In genomic region chr20:36445847-36446246, GRCh38 we compare ENCODE assay signal across 39 cellular contexts.
"Had no signal": no experiment of that assay in that cellular context is flagged by ENCODE, and none has a peak within 500 bp of the region (broad histone marks: within the 10 kb centered on the region; RNA-seq: fewer than 3 reads in every experiment).

No MANE protein-coding gene starts in this region.

- H3K36me3 ChIP-seq: ascending aorta, cardiac muscle cell, WERI-Rb-1 had no signal

- DNase-seq: activated CD4-positive, alpha-beta memory T cell treated with anti-CD3 and anti-CD28 coated beads, Interleukin-2, amount 10 ng/mL, durations not matched to agents 7 days and 5 days; activated CD4-positive, alpha-beta T cell treated with anti-CD3 and anti-CD28 coated beads for 1 hour; activated CD4-positive, alpha-beta T cell treated with anti-CD3 and anti-CD28 coated beads for 36 hours; activated CD4-positive, alpha-beta T cell treated with anti-CD3 and anti-CD28 coated beads for 48 hours; activated CD4-positive, alpha-beta T cell treated with anti-CD3 and anti-CD28 coated beads, Interleukin-2, amount 10 ng/mL, durations not matched to agents 7 days and 5 days; activated CD4-positive, alpha-beta T cell treated with anti-CD3 and anti-CD28 coated beads, Interleukin-2, amount 50 U/mL, for 48 hours; activated CD4-positive, CD25-positive, alpha-beta regulatory T cell; activated CD8-positive, alpha-beta memory T cell treated with anti-CD3 and anti-CD28 coated beads for 24 hours; activated CD8-positive, alpha-beta memory T cell treated with anti-CD3 and anti-CD28 coated beads, Interleukin-2, amount 10 ng/mL, durations not matched to agents 7 days and 5 days; activated CD8-positive, alpha-beta memory T cell treated with anti-CD3 and anti-CD28 coated beads, Interleukin-2, amount 50 U/mL, for 48 hours; activated CD8-positive, alpha-beta T cell treated with anti-CD3 and anti-CD28 coated beads, Interleukin-2, amount 10 ng/mL, durations not matched to agents 7 days and 5 days; activated effector memory CD4-positive, alpha-beta T cell treated with Interleukin-2 at 50 U/mL for 16 hours; activated gamma-delta T cell; activated naive CD4-positive, alpha-beta T cell treated with anti-CD3 and anti-CD28 coated beads, Interleukin-2, amount 10 ng/mL, durations not matched to agents 7 days and 5 days; activated naive CD4-positive, alpha-beta T cell treated with Interleukin-2 at 50 U/mL for 16 hours; activated naive CD8-positive, alpha-beta T cell treated with anti-CD3 and anti-CD28 coated beads, Interleukin-2, amount 10 ng/mL, durations not matched to agents 7 days and 5 days; activated naive CD8-positive, alpha-beta T cell treated with anti-CD3 and anti-CD28 coated beads, Interleukin-2, amount 50 U/mL, for 24 hours; activated T-cell treated with anti-CD3 and anti-CD28 coated beads, Interleukin-2, amount 50 U/mL, for 24 hours; activated T-cell treated with anti-CD3 and anti-CD28 coated beads, Interleukin-2, amount 50 U/mL, for 48 hours; amygdala; anterior cingulate cortex; caudate nucleus; cerebellar nuclear complex; T-cell; T-helper 2 cell; T-helper 9 cell; WERI-Rb-1 had no signal

- H3K27ac ChIP-seq: ascending aorta, cardiac muscle cell, WERI-Rb-1 had no signal

- H3K4me1 Mint-ChIP-seq: activated CD4-positive, alpha-beta memory T cell treated with anti-CD3 and anti-CD28 coated beads, Interleukin-2, amount 10 ng/mL, durations not matched to agents 7 days and 5 days; activated CD4-positive, alpha-beta T cell treated with anti-CD3 and anti-CD28 coated beads for 36 hours; activated CD8-positive, alpha-beta memory T cell treated with anti-CD3 and anti-CD28 coated beads, Interleukin-2, amount 10 ng/mL, durations not matched to agents 7 days and 5 days; activated naive CD4-positive, alpha-beta T cell treated with anti-CD3 and anti-CD28 coated beads, Interleukin-2, amount 10 ng/mL, durations not matched to agents 7 days and 5 days; activated naive CD4-positive, alpha-beta T cell treated with anti-CD3 and anti-CD28 coated beads, Interleukin-2, amount 50 U/mL, for 24 hours; activated naive CD8-positive, alpha-beta T cell treated with anti-CD3 and anti-CD28 coated beads, Interleukin-2, amount 10 ng/mL, durations not matched to agents 7 days and 5 days; activated naive CD8-positive, alpha-beta T cell treated with anti-CD3 and anti-CD28 coated beads, Interleukin-2, amount 50 U/mL, for 24 hours; brain; central memory CD8-positive, alpha-beta T cell; T-cell had no signal

- ATAC-seq: activated CD4-positive, alpha-beta T cell treated with anti-CD3 and anti-CD28 coated beads for 36 hours; activated CD4-positive, CD25-positive, alpha-beta regulatory T cell treated with anti-CD3 and anti-CD28 coated beads, Interleukin-2, amount 50 U/mL, for 24 hours; activated CD8-positive, alpha-beta memory T cell treated with anti-CD3 and anti-CD28 coated beads, Interleukin-2, amount 10 ng/mL, durations not matched to agents 7 days and 5 days; activated CD8-positive, alpha-beta T cell treated with anti-CD3 and anti-CD28 coated beads, Interleukin-2, amount 10 ng/mL, durations not matched to agents 7 days and 5 days; activated naive CD8-positive, alpha-beta T cell treated with anti-CD3 and anti-CD28 coated beads, Interleukin-2, amount 50 U/mL, for 24 hours; T-cell had no signal

- H3K4me3 ChIP-seq: ascending aorta, cardiac muscle cell had no signal

- H3K36me3 Mint-ChIP-seq: activated CD8-positive, alpha-beta memory T cell treated with anti-CD3 and anti-CD28 coated beads, Interleukin-2, amount 10 ng/mL, durations not matched to agents 7 days and 5 days; activated naive CD4-positive, alpha-beta T cell treated with anti-CD3 and anti-CD28 coated beads, Interleukin-2, amount 10 ng/mL, durations not matched to agents 7 days and 5 days; activated naive CD4-positive, alpha-beta T cell treated with anti-CD3 and anti-CD28 coated beads, Interleukin-2, amount 50 U/mL, for 24 hours; activated naive CD8-positive, alpha-beta T cell; activated naive CD8-positive, alpha-beta T cell treated with anti-CD3 and anti-CD28 coated beads, Interleukin-2, amount 10 ng/mL, durations not matched to agents 7 days and 5 days; T-cell had no signal

- H3K27me3 ChIP-seq: ascending aorta, cardiac muscle cell had no signal

- H3K4me3 Mint-ChIP-seq: activated CD4-positive, alpha-beta memory T cell treated with anti-CD3 and anti-CD28 coated beads, Interleukin-2, amount 10 ng/mL, durations not matched to agents 7 days and 5 days; activated CD4-positive, alpha-beta T cell treated with anti-CD3 and anti-CD28 coated beads for 36 hours; activated CD4-positive, alpha-beta T cell treated with anti-CD3 and anti-CD28 coated beads, Interleukin-2, amount 10 ng/mL, durations not matched to agents 7 days and 5 days; activated CD8-positive, alpha-beta memory T cell treated with anti-CD3 and anti-CD28 coated beads, Interleukin-2, amount 10 ng/mL, durations not matched to agents 7 days and 5 days; activated CD8-positive, alpha-beta T cell treated with anti-CD3 and anti-CD28 coated beads, Interleukin-2, amount 10 ng/mL, durations not matched to agents 7 days and 5 days; activated naive CD4-positive, alpha-beta T cell treated with anti-CD3 and anti-CD28 coated beads, Interleukin-2, amount 10 ng/mL, durations not matched to agents 7 days and 5 days; activated naive CD4-positive, alpha-beta T cell treated with anti-CD3 and anti-CD28 coated beads, Interleukin-2, amount 50 U/mL, for 24 hours; activated naive CD8-positive, alpha-beta T cell; activated naive CD8-positive, alpha-beta T cell treated with anti-CD3 and anti-CD28 coated beads, Interleukin-2, amount 10 ng/mL, durations not matched to agents 7 days and 5 days; activated naive CD8-positive, alpha-beta T cell treated with anti-CD3 and anti-CD28 coated beads, Interleukin-2, amount 50 U/mL, for 24 hours; activated T-cell treated with anti-CD3 and anti-CD28 coated beads, Interleukin-2, amount 50 U/mL, for 24 hours; brain; central memory CD8-positive, alpha-beta T cell; T-cell; T-helper 2 cell treated with Interferon-gamma antibody and Interleukin-4, amounts not matched to agents 5 μg/mL and 100 μg/mL, for 36 hours; WTC11 had no signal

- H3K9me3 ChIP-seq: ascending aorta had no signal

- H3K9me3 Mint-ChIP-seq: activated CD4-positive, alpha-beta memory T cell treated with anti-CD3 and anti-CD28 coated beads, Interleukin-2, amount 10 ng/mL, durations not matched to agents 7 days and 5 days; activated CD4-positive, alpha-beta T cell treated with anti-CD3 and anti-CD28 coated beads, Interleukin-2, amount 10 ng/mL, durations not matched to agents 7 days and 5 days; activated naive CD4-positive, alpha-beta T cell treated with anti-CD3 and anti-CD28 coated beads, Interleukin-2, amount 10 ng/mL, durations not matched to agents 7 days and 5 days; activated naive CD4-positive, alpha-beta T cell treated with anti-CD3 and anti-CD28 coated beads, Interleukin-2, amount 50 U/mL, for 24 hours; activated naive CD8-positive, alpha-beta T cell treated with anti-CD3 and anti-CD28 coated beads, Interleukin-2, amount 50 U/mL, for 24 hours; activated T-cell treated with anti-CD3 and anti-CD28 coated beads, Interleukin-2, amount 50 U/mL, for 24 hours; activated T-helper 2 cell treated with anti-CD3 and anti-CD28 coated beads, Interferon-gamma antibody, Interleukin-2, Interleukin-4, amounts not matched to agents 10 μg/mL and 5 μg/mL and 100 μg/mL, durations not matched to agents 14 hours and 24 hours and 36 hours; central memory CD8-positive, alpha-beta T cell; T-cell; T-helper 2 cell treated with Interferon-gamma antibody and Interleukin-4, amounts not matched to agents 5 μg/mL and 100 μg/mL, for 36 hours had no signal

- H3K4me1 ChIP-seq: ascending aorta had no signal

- FAIRE-seq: bronchial epithelial cell, TTC549 had no signal

- H3K27me3 Mint-ChIP-seq: activated CD4-positive, alpha-beta T cell treated with anti-CD3 and anti-CD28 coated beads for 36 hours; activated CD4-positive, alpha-beta T cell treated with anti-CD3 and anti-CD28 coated beads, Interleukin-2, amount 10 ng/mL, durations not matched to agents 7 days and 5 days; activated CD8-positive, alpha-beta memory T cell treated with anti-CD3 and anti-CD28 coated beads, Interleukin-2, amount 10 ng/mL, durations not matched to agents 7 days and 5 days; activated naive CD4-positive, alpha-beta T cell treated with anti-CD3 and anti-CD28 coated beads, Interleukin-2, amount 50 U/mL, for 24 hours; activated naive CD8-positive, alpha-beta T cell; activated naive CD8-positive, alpha-beta T cell treated with anti-CD3 and anti-CD28 coated beads, Interleukin-2, amount 50 U/mL, for 24 hours; activated T-cell treated with anti-CD3 and anti-CD28 coated beads, Interleukin-2, amount 50 U/mL, for 24 hours had no signal

- H3K27ac Mint-ChIP-seq: activated CD4-positive, alpha-beta memory T cell treated with anti-CD3 and anti-CD28 coated beads, Interleukin-2, amount 10 ng/mL, durations not matched to agents 7 days and 5 days; activated CD4-positive, alpha-beta T cell treated with anti-CD3 and anti-CD28 coated beads for 36 hours; activated CD4-positive, alpha-beta T cell treated with anti-CD3 and anti-CD28 coated beads, Interleukin-2, amount 10 ng/mL, durations not matched to agents 7 days and 5 days; activated CD8-positive, alpha-beta memory T cell treated with anti-CD3 and anti-CD28 coated beads, Interleukin-2, amount 10 ng/mL, durations not matched to agents 7 days and 5 days; activated CD8-positive, alpha-beta T cell treated with anti-CD3 and anti-CD28 coated beads, Interleukin-2, amount 10 ng/mL, durations not matched to agents 7 days and 5 days; activated naive CD4-positive, alpha-beta T cell treated with anti-CD3 and anti-CD28 coated beads, Interleukin-2, amount 10 ng/mL, durations not matched to agents 7 days and 5 days; activated naive CD4-positive, alpha-beta T cell treated with anti-CD3 and anti-CD28 coated beads, Interleukin-2, amount 50 U/mL, for 24 hours; activated naive CD8-positive, alpha-beta T cell; activated naive CD8-positive, alpha-beta T cell treated with anti-CD3 and anti-CD28 coated beads, Interleukin-2, amount 10 ng/mL, durations not matched to agents 7 days and 5 days; activated naive CD8-positive, alpha-beta T cell treated with anti-CD3 and anti-CD28 coated beads, Interleukin-2, amount 50 U/mL, for 24 hours; activated T-cell treated with anti-CD3 and anti-CD28 coated beads, Interleukin-2, amount 50 U/mL, for 24 hours; activated T-helper 2 cell treated with anti-CD3 and anti-CD28 coated beads, Interferon-gamma antibody, Interleukin-2, Interleukin-4, amounts not matched to agents 10 μg/mL and 5 μg/mL and 100 μg/mL, durations not matched to agents 14 hours and 24 hours and 36 hours; brain; T-cell; T-helper 2 cell treated with Interferon-gamma antibody and Interleukin-4, amounts not matched to agents 5 μg/mL and 100 μg/mL, for 36 hours had no signal
